ENCODE assay signal across 16 cellular contexts in the genomic region with DNA sequence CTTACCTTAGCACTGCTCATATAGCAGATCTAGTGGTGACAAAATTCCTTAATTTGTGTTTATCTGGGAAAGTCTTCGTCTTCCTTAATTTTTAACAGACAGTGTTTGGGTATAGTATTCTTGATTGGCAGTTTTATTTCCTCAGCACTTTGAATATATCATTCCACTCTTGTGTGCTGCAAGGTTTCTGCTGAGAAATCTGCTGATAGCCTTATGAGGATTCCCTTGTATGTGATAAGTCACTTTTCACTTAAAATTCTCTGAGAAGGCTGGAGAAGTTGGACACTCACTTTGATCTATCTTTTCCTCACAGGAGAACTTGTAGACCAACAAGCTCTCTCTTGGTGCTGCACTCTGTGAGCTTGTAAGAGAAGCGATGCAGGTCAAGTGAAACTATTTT.
A peak's percentile ranks its signal among the peaks of the same experiment; 100 is the strongest.
DNase-seq lines count a peak whose midpoint lies in the region; ATAC-seq, FAIRE-seq and TF ChIP-seq lines count a peak whose summit lies in the region.
"Had no signal": no experiment of that assay in that cellular context is flagged by ENCODE, and none has a peak within 500 bp of the region (broad histone marks: within the 10 kb centered on the region; RNA-seq: fewer than 3 reads in every experiment).

No MANE protein-coding gene starts in this region.

- POLR2A ChIA-PET in HepG2 (lab: Yijun Ruan, JAX) (no interaction called here), K562 (lab: Yijun Ruan, JAX) (no interaction called here)

- H3K36me3 ChIP-seq in HepG2 (replicated peaks in 1 of 2; ENCODE audit: control insufficient read depth in 1 of 2, insufficient read depth in 2 of 2, low read length in 2 of 2) (no peaks in the 10 kb centered on the region), right lobe of liver (no peaks in the 10 kb centered on the region), K562 (ENCODE audit: control insufficient read depth, insufficient read depth, low read length) (no peaks in the 10 kb centered on the region)
- H3K36me3 ChIP-seq: BLaER1 had no signal

- H3K36me3 Mint-ChIP-seq in activated naive CD4-positive, alpha-beta T cell treated with anti-CD3 and anti-CD28 coated beads, Interleukin-2, amount 50 U/mL, for 72 hours: peaks cover 22 to 27% of the 10 kb centered on the region in 2 donors
- H3K36me3 Mint-ChIP-seq: CD14-positive monocyte had no signal

- H3K4me1 ChIP-seq in HepG2 (ENCODE audit: insufficient read depth, low read length): no peaks in the 10 kb centered on the region
- no peaks in the 10 kb centered on the region for H3K4me1 ChIP-seq in right lobe of liver
- no peaks in the 10 kb centered on the region for H3K4me1 ChIP-seq in K562 (replicated peaks in 1 of 2; ENCODE audit: control insufficient read depth in 2 of 2, insufficient read depth in 2 of 2, low read length in 2 of 2)
- H3K4me1 ChIP-seq: BLaER1 had no signal

- H3K79me2 ChIP-seq in HepG2 (ENCODE audit: insufficient read depth, low read length) (no peaks in the 10 kb centered on the region), K562 (ENCODE audit: control insufficient read depth, insufficient read depth, low read length) (no peaks in the 10 kb centered on the region)

- CTCF ChIA-PET in HepG2 (lab: Yijun Ruan, JAX; ENCODE audit: low intra/inter-chr PET ratio, low total read pairs): no interaction called here
- CTCF ChIA-PET in K562 (lab: Yijun Ruan, JAX; ENCODE audit: low intra/inter-chr PET ratio): no interaction called here

- H3K4me3 ChIP-seq in HepG2 (replicated peaks in 1 of 3; ENCODE audit: insufficient read depth in 1 of 3, low read depth in 2 of 3, low read length in 3 of 3) (no peak overlapping the region), right lobe of liver (no peak overlapping the region), K562 (no peak overlapping the region)
- H3K4me3 ChIP-seq: BLaER1 had no signal

- TF ChIP-seq RAD21 in HepG2 (CRISPR knock-in tag; IDR thresholded peaks at IDR 0.05): no peak
- no peak for TF ChIP-seq RAD21 in K562 (CRISPR knock-in tag; conservative IDR thresholded peaks at IDR 0.05 in 1 of 2, IDR thresholded peaks at IDR 0.05 in 1 of 2)

- H3K9me1 ChIP-seq in K562 (ENCODE audit: control insufficient read depth, insufficient read depth, low read length): no peaks in the 10 kb centered on the region

- no TSS peak for BruUV-seq in HepG2 (replicated peaks; lab: Mats Ljungman, UMichigan)
- BruUV-seq in K562 (replicated peaks; lab: Mats Ljungman, UMichigan): no TSS peak

- H2AFZ ChIP-seq in HepG2 (ENCODE audit: low read length) (no peak overlapping the region), K562 (ENCODE audit: low read depth, low read length) (no peak overlapping the region)

- TF ChIP-seq CTCF in HepG2 (CRISPR knock-in tag; IDR thresholded peaks at IDR 0.05) (no peak), right lobe of liver (IDR thresholded peaks at IDR 0.05) (no peak), K562 (IDR thresholded peaks at IDR 0.05 in 2 of 3, conservative IDR thresholded peaks at IDR 0.05 in 1 of 3; ENCODE audit: insufficient read depth in 2 of 3, low read depth in 1 of 3, low read length in 3 of 3) (no peak)

- H3K4me2 ChIP-seq in HepG2 (ENCODE audit: low read depth, low read length) (no peak overlapping the region), K562 (ENCODE audit: insufficient read depth, low read length) (no peak overlapping the region)
- H3K4me2 ChIP-seq: BLaER1 had no signal

- 26% methylated on average over 2 of the region's 2 CpGs for WGBS in HepG2 (ENCODE audit: low lambda C conversion rate)
- 70% methylated on average over 2 of the region's 2 CpGs for WGBS in right lobe of liver (ENCODE audit: insufficient coverage, low coverage, low lambda C conversion rate, missing lambda C conversion rate)
- WGBS in K562 (ENCODE audit: insufficient coverage, low coverage, missing lambda C conversion rate): 0% methylated on average over 2 of the region's 2 CpGs

- DNase-seq in NCI-H1417 (lab: John Stamatoyannopoulos, UW): peak in 2 of 3 experiments; percentile 9 to 23
- no peak for DNase-seq in NCI-H1417 treated with DMSO at 0.1 percent for 48 hours (lab: John Stamatoyannopoulos, UW)
- DNase-seq in HepG2 (ENCODE audit: low spot score): no peak
- no peak for DNase-seq in right lobe of liver
- DNase-seq in K562 (ENCODE audit: extremely low read depth in 1 of 4, low spot score in 3 of 4): no peak
- DNase-seq in activated naive CD4-positive, alpha-beta T cell treated with anti-CD3 and anti-CD28 coated beads, Interleukin-2, amount 50 U/mL, for 72 hours (ENCODE audit: low spot score in 2 of 2): no peak
- DNase-seq in occipital lobe (lab: John Stamatoyannopoulos, UW): no peak
- DNase-seq: CD4-positive, alpha-beta memory T cell; DMS153; DMS79; GF-D8; GOT3; H7 had no signal

- ATAC-seq in HepG2 (no peak), right lobe of liver (no peak), K562 (no peak)
- ATAC-seq in activated naive CD4-positive, alpha-beta T cell treated with anti-CD3 and anti-CD28 coated beads, Interleukin-2, amount 50 U/mL, for 72 hours: no peak

- no peak overlapping the region for H3K27ac Mint-ChIP-seq in activated naive CD4-positive, alpha-beta T cell treated with anti-CD3 and anti-CD28 coated beads, Interleukin-2, amount 50 U/mL, for 72 hours
- H3K27ac Mint-ChIP-seq: CD14-positive monocyte; CD4-positive, alpha-beta memory T cell had no signal

- TF ChIP-seq POLR2A in HepG2 (IDR thresholded peaks at IDR 0.05; ENCODE audit: insufficient read depth in 1 of 2, low read depth in 2 of 2, low read length in 2 of 2) (no peak), right lobe of liver (IDR thresholded peaks at IDR 0.05) (no peak), K562 (conservative IDR thresholded peaks at IDR 0.05) (no peak)

- intact Hi-C loops in HepG2 (cut with micrococcal nuclease; ENCODE audit: unreplicated experiment) (no loop called here), right lobe of liver (cut with DNase I) (no loop called here), K562 (cut with micrococcal nuclease) (no loop called here)

- peaks cover 27% of the 10 kb centered on the region for H3K9me3 ChIP-seq in HepG2 (ENCODE audit: low read length)
- peaks cover 0 to 21% (median 1%) of the 10 kb centered on the region in 4 donors for H3K9me3 ChIP-seq in right lobe of liver
- no peaks in the 10 kb centered on the region; the same call in 1 of the 2 replicates for H3K9me3 ChIP-seq in K562 (replicated peaks; ENCODE audit: control insufficient read depth, insufficient read depth, low read depth, low read length)

- H3K27me3 ChIP-seq in HepG2 (ENCODE audit: control insufficient read depth in 1 of 2, insufficient read depth in 2 of 2, low read length in 2 of 2) (no peaks in the 10 kb centered on the region; a peak in 1 of 5 replicates), right lobe of liver (no peaks in the 10 kb centered on the region), K562 (ENCODE audit: control insufficient read depth in 2 of 2, insufficient read depth in 2 of 2, low read length in 2 of 2) (no peaks in the 10 kb centered on the region)
- H3K27me3 ChIP-seq: BLaER1 had no signal

- peaks cover 46 to 47% of the 10 kb centered on the region in 2 donors for H3K9me3 Mint-ChIP-seq in activated naive CD4-positive, alpha-beta T cell treated with anti-CD3 and anti-CD28 coated beads, Interleukin-2, amount 50 U/mL, for 72 hours

- H3K9ac ChIP-seq in HepG2 (ENCODE audit: insufficient read depth, low read depth, low read length) (no peak overlapping the region), K562 (ENCODE audit: insufficient read depth in 1 of 2, low read depth in 2 of 2, low read length in 2 of 2) (no peak overlapping the region)
- H3K9ac ChIP-seq: BLaER1 had no signal

- in situ Hi-C loops in HepG2 (cut with HindIII; ENCODE audit: extremely low pct_ligation_motif_present, low pct_unique_long_range_greater_than_20kb) (no loop called here), K562 (cut with MboI) (no loop called here)

- no peak for TF ChIP-seq EP300 in HepG2 (IDR thresholded peaks at IDR 0.05; ENCODE audit: low read depth in 2 of 2, low read length in 2 of 2)
- TF ChIP-seq EP300 in HepG2 (CRISPR knock-in tag; IDR thresholded peaks at IDR 0.05; ENCODE audit: borderline replicate concordance): no peak
- TF ChIP-seq EP300 in K562 (IDR thresholded peaks at IDR 0.05; ENCODE audit: low read length): no peak

- FAIRE-seq in HepG2 (lab: Jason Lieb, UNC) (no peak), K562 (lab: Jason Lieb, UNC) (no peak)

- no peaks in the 10 kb centered on the region for H4K20me1 ChIP-seq in HepG2 (ENCODE audit: insufficient read depth, low read length)
- H4K20me1 ChIP-seq in K562 (replicated peaks; ENCODE audit: control insufficient read depth, insufficient read depth, low read length): no peaks in the 10 kb centered on the region
- H4K20me1 ChIP-seq: BLaER1 had no signal

- H3K27ac ChIP-seq in HepG2 (ENCODE audit: extremely low read length, insufficient read depth, low read length): no peak overlapping the region
- H3K27ac ChIP-seq in right lobe of liver: no peak overlapping the region
- H3K27ac ChIP-seq in K562 (ENCODE audit: extremely low read depth, low read depth, low read length): no peak overlapping the region
- H3K27ac ChIP-seq: 22Rv1, BLaER1 had no signal

TF ChIP-seq in HepG2, 621 proteins besides CTCF, POLR2A, EP300 and RAD21 (continues in another document):
- TF ChIP-seq, protein P1, sequence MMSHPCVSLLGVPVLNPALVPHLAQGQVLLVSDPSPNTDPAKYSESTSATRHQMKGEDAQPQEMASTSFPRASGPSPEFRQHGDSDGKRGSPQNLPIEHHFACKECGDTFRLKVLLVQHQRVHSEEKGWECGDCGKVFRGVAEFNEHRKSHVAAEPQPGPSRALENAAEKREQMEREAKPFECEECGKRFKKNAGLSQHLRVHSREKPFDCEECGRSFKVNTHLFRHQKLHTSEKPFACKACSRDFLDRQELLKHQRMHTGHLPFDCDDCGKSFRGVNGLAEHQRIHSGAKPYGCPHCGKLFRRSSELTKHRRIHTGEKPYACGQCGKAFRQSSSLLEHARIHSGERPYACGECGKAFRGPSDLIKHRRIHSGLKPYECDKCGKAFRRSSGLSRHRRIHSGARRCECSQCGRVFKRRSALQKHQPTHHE (CRISPR knock-in tag; IDR thresholded peaks at IDR 0.05; ENCODE audit: borderline replicate concordance): no peak

TF ChIP-seq in K562, 482 proteins besides CTCF, POLR2A, EP300 and RAD21 (continues in another document):
- TF ChIP-seq SIRT6 (IDR thresholded peaks at IDR 0.05; ENCODE audit: low read depth, low read length) (no peak), TRIM28 (IDR thresholded peaks at IDR 0.05) (peak; percentile 92), TCF3 (CRISPR knock-in tag; IDR thresholded peaks at IDR 0.05) (no peak), CBX5 (IDR thresholded peaks at IDR 0.05; ENCODE audit: borderline replicate concordance, low read depth) (peak; percentile 81; the same call in 1 of the 2 replicates), BCL6 (CRISPR knock-in tag; IDR thresholded peaks at IDR 0.05) (no peak)
- TF ChIP-seq, protein P2, sequence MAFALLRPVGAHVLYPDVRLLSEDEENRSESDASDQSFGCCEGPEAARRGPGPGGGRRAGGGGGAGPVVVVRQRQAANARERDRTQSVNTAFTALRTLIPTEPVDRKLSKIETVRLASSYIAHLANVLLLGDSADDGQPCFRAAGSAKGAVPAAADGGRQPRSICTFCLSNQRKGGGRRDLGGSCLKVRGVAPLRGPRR (CRISPR knock-in tag; IDR thresholded peaks at IDR 0.05): no peak

Comparison
In these comparisons a context has a peak if more than half of its experiments do, and no peak if none do; other contexts are left out.
1. DNase-seq: peak in NCI-H1417 (2 of 3); none in NCI-H1417 treated with DMSO at 0.1 percent for 48 hours (single experiment), HepG2 (single experiment), right lobe of liver (0 of 3), K562 (0 of 4), activated naive CD4-positive, alpha-beta T cell treated with anti-CD3 and anti-CD28 coated beads, Interleukin-2, amount 50 U/mL, for 72 hours (0 of 2) and occipital lobe (single experiment).